ENCODE assay signal across 12 cellular contexts in the genomic region with DNA sequence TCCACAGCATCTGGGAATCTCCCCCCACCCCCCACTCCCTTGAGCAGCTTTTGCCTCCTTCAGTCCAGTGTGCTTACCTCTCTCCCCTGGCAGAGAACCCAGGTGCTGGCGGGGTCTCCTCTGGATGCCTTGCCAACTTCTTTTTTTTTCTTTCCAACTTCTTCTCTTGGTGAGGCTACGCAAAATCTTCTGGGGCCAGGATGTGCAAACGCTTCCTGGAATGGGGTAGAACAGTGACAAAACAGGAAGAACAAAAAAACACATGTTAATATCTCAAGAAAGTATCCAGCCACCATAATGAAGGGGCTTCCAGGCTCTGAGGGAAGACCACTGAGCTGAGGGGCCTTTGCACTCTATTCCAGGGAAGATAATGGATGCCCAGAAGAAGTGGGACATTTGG. TPM values are rescaled to one million over a fixed set of nuclear protein-coding genes. Genes with fewer than 3 reads are reported as not detected.
DNase-seq lines count a peak whose midpoint lies in the region; ATAC-seq and TF ChIP-seq lines count a peak whose summit lies in the region.
"Had no signal": no experiment of that assay in that cellular context is flagged by ENCODE, and none has a peak within 500 bp of the region (broad histone marks: within the 10 kb centered on the region; RNA-seq: fewer than 3 reads in every experiment).

No MANE protein-coding gene starts in this region.

- peaks cover 62% of the 10 kb centered on the region for H3K4me1 Mint-ChIP-seq in activated CD4-positive, alpha-beta memory T cell treated with anti-CD3 and anti-CD28 coated beads, Interleukin-2, amount 10 ng/mL, durations not matched to agents 7 days and 5 days

- H3K36me3 ChIP-seq in lower lobe of right lung (no peaks in the 10 kb centered on the region), upper lobe of right lung (no peaks in the 10 kb centered on the region), SJCRH30 (no peaks in the 10 kb centered on the region)

- TF ChIP-seq CTCF in lower lobe of right lung (IDR thresholded peaks at IDR 0.05) = no peak
- no peak for TF ChIP-seq CTCF in upper lobe of right lung (IDR thresholded peaks at IDR 0.05)

- ATAC-seq in lower lobe of right lung (no peak), upper lobe of right lung (no peak), HG02763 (IDR thresholded peaks at IDR 0.05; ENCODE audit: unreplicated experiment) (no peak)
- ATAC-seq: HCT116, left lobe of liver had no signal

- H3K36me3 Mint-ChIP-seq in activated CD4-positive, alpha-beta memory T cell treated with anti-CD3 and anti-CD28 coated beads, Interleukin-2, amount 10 ng/mL, durations not matched to agents 7 days and 5 days (ENCODE audit: low read depth) = peaks cover 7% of the 10 kb centered on the region

- POLR2A ChIA-PET in activated CD4-positive, alpha-beta memory T cell treated with anti-CD3 and anti-CD28 coated beads, Interleukin-2, amount 10 ng/mL, durations not matched to agents 7 days and 5 days (lab: Charles Lee) = interaction anchor here (0.6 to 2.8 kb wide), 9 partner anchors 10 to 274 kb away, joined by 3 to 8 read pairs (median 5); partner anchors contain the start of gene GNL1

- intact Hi-C loops in lower lobe of right lung (cut with DNase I) (no loop called here), upper lobe of right lung (cut with DNase I) (no loop called here)

- peaks cover 38% of the 10 kb centered on the region for H3K4me1 ChIP-seq in lower lobe of right lung
- peaks cover 10% of the 10 kb centered on the region for H3K4me1 ChIP-seq in upper lobe of right lung
- H3K4me1 ChIP-seq in SJCRH30 = peaks cover 20% of the 10 kb centered on the region

- H3K4me3 ChIP-seq in lower lobe of right lung (peak overlapping the region; percentile 23), upper lobe of right lung (peak overlapping the region; percentile 20), SJCRH30 (no peak overlapping the region)

- H3K27ac ChIP-seq in lower lobe of right lung = peak overlapping the region; percentile 27
- peak overlapping the region; percentile 32 for H3K27ac ChIP-seq in upper lobe of right lung
- no peak overlapping the region for H3K27ac ChIP-seq in SJCRH30

- peak overlapping the region; percentile 93 for H3K27ac Mint-ChIP-seq in activated CD4-positive, alpha-beta memory T cell treated with anti-CD3 and anti-CD28 coated beads, Interleukin-2, amount 10 ng/mL, durations not matched to agents 7 days and 5 days

- H3K27me3 Mint-ChIP-seq in activated CD4-positive, alpha-beta memory T cell treated with anti-CD3 and anti-CD28 coated beads, Interleukin-2, amount 10 ng/mL, durations not matched to agents 7 days and 5 days = no peaks in the 10 kb centered on the region

- H3K9me3 Mint-ChIP-seq in activated CD4-positive, alpha-beta memory T cell treated with anti-CD3 and anti-CD28 coated beads, Interleukin-2, amount 10 ng/mL, durations not matched to agents 7 days and 5 days = no peaks in the 10 kb centered on the region

- peak; percentile 62 for DNase-seq in activated effector memory CD4-positive, alpha-beta T cell treated with anti-CD3 and anti-CD28 coated beads, Interleukin-2, amount 50 U/mL, for 16 hours
- no peak for DNase-seq in activated effector memory CD4-positive, alpha-beta T cell treated with Interleukin-2 at 50 U/mL for 16 hours
- no peak for DNase-seq in activated CD4-positive, alpha-beta memory T cell treated with anti-CD3 and anti-CD28 coated beads, Interleukin-2, amount 10 ng/mL, durations not matched to agents 7 days and 5 days
- DNase-seq in lower lobe of right lung (no peak), upper lobe of right lung (no peak), NCI-H69 (lab: John Stamatoyannopoulos, UW) (no peak), SJCRH30 (no peak)
- DNase-seq: activated CD4-positive, alpha-beta T cell treated with anti-CD3 and anti-CD28 coated beads for 4 hours; NCI-H1930 had no signal

- CTCF ChIA-PET in activated CD4-positive, alpha-beta memory T cell treated with anti-CD3 and anti-CD28 coated beads, Interleukin-2, amount 10 ng/mL, durations not matched to agents 7 days and 5 days (lab: Charles Lee) = interaction anchor here (0.6 to 5.9 kb wide), 18 partner anchors 8 to 259 kb away, joined by 3 to 82 read pairs (median 8); partner anchors contain the start of genes DHX16, GTF2H4 and VARS2

- peak overlapping the region; percentile 86 for H3K4me3 Mint-ChIP-seq in activated CD4-positive, alpha-beta memory T cell treated with anti-CD3 and anti-CD28 coated beads, Interleukin-2, amount 10 ng/mL, durations not matched to agents 7 days and 5 days

- H3K27me3 ChIP-seq in lower lobe of right lung (ENCODE audit: low read depth) (no peaks in the 10 kb centered on the region), upper lobe of right lung (no peaks in the 10 kb centered on the region), SJCRH30 (no peaks in the 10 kb centered on the region)

- H3K9me3 ChIP-seq in lower lobe of right lung = no peaks in the 10 kb centered on the region
- no peaks in the 10 kb centered on the region for H3K9me3 ChIP-seq in upper lobe of right lung
- H3K9me3 ChIP-seq in SJCRH30 (replicated peaks) = no peaks in the 10 kb centered on the region

RNA-seq across cellular contexts. Expression of gene DDR1, which starts 53.9 kb away (rescaled TPM):
- 1 to 10 TPM; 1.8 to 3.2 TPM for total RNA-seq in activated CD4-positive, alpha-beta memory T cell treated with anti-CD3 and anti-CD28 coated beads, Interleukin-2, amount 10 ng/mL, durations not matched to agents 7 days and 5 days
- total RNA-seq in lower lobe of right lung (80.9 TPM), upper lobe of right lung (102 TPM)
- total RNA-seq in SJCRH30 (2014; rRNA removed; shearing (Covaris generic)) = 73.2 and 80.9 TPM in 2 replicates

Comparison
In these comparisons a context has a peak if more than half of its experiments do, and no peak if none do; other contexts are left out.
1. RNA of gene DDR1, which starts 53.9 kb away (total RNA-seq): 102 TPM in upper lobe of right lung (single experiment), 73.2 to 80.9 TPM in SJCRH30 and 80.9 TPM in lower lobe of right lung (single experiment); 1.8 to 3.2 TPM in activated CD4-positive, alpha-beta memory T cell treated with anti-CD3 and anti-CD28 coated beads, Interleukin-2, amount 10 ng/mL, durations not matched to agents 7 days and 5 days; every median in the first group is over 10 times any median in the second.